Comparison of ENCODE assay signal across 26 cellular contexts in the genomic region with DNA sequence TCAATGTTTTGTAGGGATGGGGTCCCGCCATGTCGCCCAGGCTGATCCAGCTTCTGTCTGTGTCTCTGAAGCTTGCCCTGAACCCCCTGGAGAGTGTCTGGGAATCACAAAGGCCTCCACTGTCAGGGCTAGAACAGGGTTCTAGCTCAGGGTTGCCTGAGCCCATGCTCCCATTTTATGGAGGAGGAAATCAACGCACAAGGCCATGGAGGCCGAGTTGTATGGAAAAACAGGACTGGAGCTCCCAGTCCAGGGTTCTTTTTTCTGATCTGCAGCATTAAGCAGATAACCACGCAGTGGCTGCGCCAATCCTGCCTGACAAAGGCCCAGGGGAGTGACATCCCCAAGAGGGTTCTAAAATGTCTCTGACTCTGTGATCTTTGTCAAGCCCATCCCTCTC.
"Had no signal": no experiment of that assay in that cellular context is flagged by ENCODE, and none has a peak within 500 bp of the region (broad histone marks: within the 10 kb centered on the region; RNA-seq: fewer than 3 reads in every experiment).

No MANE protein-coding gene starts in this region.

- H3K27ac Mint-ChIP-seq: mesothelial cell of epicardium; natural killer cell; stimulated activated naive B cell treated with anti-CD40 and anti-IgM and Interleukin-4, amounts not matched to agents 10 μg/mL and 1 μg/mL and 100 μg/mL, for 72 hours had no signal

- H3K9me3 Mint-ChIP-seq: mesothelial cell of epicardium; natural killer cell; neural crest cell; stimulated activated naive B cell treated with anti-CD40 and anti-IgM and Interleukin-4, amounts not matched to agents 10 μg/mL and 1 μg/mL and 100 μg/mL, for 72 hours had no signal

- H3K9me3 ChIP-seq: left ventricle myocardium inferior, neutrophil, psoas muscle, stomach, testis, thyroid gland, transverse colon, upper lobe of left lung, vagina had no signal

- H3K27me3 ChIP-seq: hepatocyte, neutrophil, stomach, testis, thyroid gland, transverse colon, upper lobe of left lung, vagina had no signal

- H2AFZ ChIP-seq: hepatocyte, parathyroid adenoma had no signal

- ATAC-seq: natural killer cell; psoas muscle; sciatic nerve; stimulated activated naive B cell treated with anti-CD40 and anti-IgM and Interleukin-4, amounts not matched to agents 10 μg/mL and 1 μg/mL and 100 μg/mL, for 72 hours; stimulated activated naive CD8-positive, alpha-beta T cell treated with anti-CD3 and anti-CD28 coated beads, Interleukin-15, Interleukin-2, amounts not matched to agents 100 U/mL and 50 U/mL, for 24 hours had no signal

- H3K4me1 Mint-ChIP-seq: mesothelial cell of epicardium, neural crest cell had no signal

- H3K9ac ChIP-seq: parathyroid adenoma had no signal

- H3K36me3 Mint-ChIP-seq: mesothelial cell of epicardium, naive B cell, natural killer cell had no signal

- H3K4me3 ChIP-seq: hepatocyte, left ventricle myocardium inferior, lung, psoas muscle, skin epidermis, stomach, testis, thyroid gland, transverse colon, upper lobe of left lung, vagina had no signal

- DNase-seq: islet precursor cell; left ventricle myocardium inferior; naive B cell; natural killer cell; occipital lobe; psoas muscle; stimulated activated CD4-positive, alpha-beta T cell treated with anti-CD3 and anti-CD28 coated beads, Interleukin-12 subunit alpha, Interleukin-12 subunit beta, amount 100 ng/mL, for 4 hours; stimulated activated CD4-positive, alpha-beta T cell treated with anti-CD3 and anti-CD28 coated beads, Interleukin-15, amount 100 ng/mL, for 24 hours; stimulated activated CD4-positive, alpha-beta T cell treated with anti-CD3 and anti-CD28 coated beads, Interleukin-2, amount 100 ng/mL, for 24 hours; stimulated activated CD4-positive, alpha-beta T cell treated with anti-CD3 and anti-CD28 coated beads, Interleukin-4, amount 100 ng/mL, for 1 hour; stimulated activated naive B cell treated with anti-CD40 and anti-IgM and Interleukin-4, amounts not matched to agents 10 μg/mL and 1 μg/mL and 100 μg/mL, for 72 hours; stimulated activated naive CD8-positive, alpha-beta T cell treated with anti-CD3 and anti-CD28 coated beads, Interleukin-15, Interleukin-2, amounts not matched to agents 100 U/mL and 50 U/mL, for 24 hours; stomach; testis; thyroid gland; transverse colon; upper lobe of left lung had no signal

- H3K36me3 ChIP-seq: left ventricle myocardium inferior, neutrophil, stomach, thyroid gland, transverse colon, upper lobe of left lung, vagina had no signal

- H3K4me2 ChIP-seq: hepatocyte had no signal

- H3K4me3 Mint-ChIP-seq: mesothelial cell of epicardium; naive B cell; natural killer cell; neural crest cell; stimulated activated naive B cell treated with anti-CD40 and anti-IgM and Interleukin-4, amounts not matched to agents 10 μg/mL and 1 μg/mL and 100 μg/mL, for 72 hours had no signal

- H3K79me2 ChIP-seq: hepatocyte, parathyroid adenoma had no signal

- H3K27ac ChIP-seq: hepatocyte, left ventricle myocardium inferior, neutrophil, parathyroid adenoma, psoas muscle, skin epidermis, stomach, testis, thyroid gland, transverse colon, upper lobe of left lung, vagina had no signal

- H3K4me1 ChIP-seq: parathyroid adenoma, psoas muscle, testis, thyroid gland, vagina had no signal
